Comparison of ENCODE assay signal across 1 cellular context in the genomic region with DNA sequence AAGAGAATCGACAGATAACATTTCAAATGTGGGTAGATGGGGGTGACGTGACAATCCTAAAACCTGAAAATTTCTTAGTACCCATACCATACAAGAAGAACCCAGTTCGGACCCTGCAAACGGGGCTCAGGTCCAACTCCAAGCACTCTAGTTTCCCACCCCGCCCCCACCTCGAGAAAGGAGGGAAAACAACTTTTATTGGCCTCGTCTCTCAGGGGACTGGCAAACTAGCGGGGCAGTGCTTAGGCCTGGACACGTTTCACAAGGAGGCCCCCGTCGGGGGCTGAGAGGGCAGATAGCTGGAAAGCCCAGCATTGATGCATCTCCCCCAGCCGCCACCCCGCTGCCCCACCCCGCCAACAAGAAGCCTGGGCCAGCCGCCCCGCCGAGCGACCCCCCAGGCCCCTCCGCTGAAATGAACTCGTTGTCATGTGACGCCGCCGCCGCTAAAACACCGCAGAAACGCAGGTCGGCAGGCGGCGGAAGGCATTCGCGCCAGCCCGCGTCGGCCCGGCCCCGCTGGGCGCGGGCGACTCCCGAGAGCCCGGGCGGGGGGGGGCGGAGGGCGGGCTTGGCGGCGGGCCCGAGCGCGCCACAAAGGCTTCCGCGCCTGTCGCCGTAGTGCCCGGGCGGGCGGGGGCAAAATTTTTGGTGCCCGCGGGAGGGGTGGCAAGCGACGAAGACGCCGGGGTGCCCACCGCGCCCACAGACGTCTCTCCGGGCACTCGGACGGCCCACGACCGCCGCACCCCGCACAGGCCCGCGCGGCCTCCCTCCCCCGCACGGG.
A peak's percentile ranks its signal among the peaks of the same experiment; 100 is the strongest.
TF ChIP-seq lines count a peak whose summit lies in the region.

No MANE protein-coding gene starts in this region.

TF ChIP-seq in H1, 55 proteins besides CTCF, POLR2A, EP300 and RAD21 (continued from another document):
- TF ChIP-seq SIX5 (IDR thresholded peaks at IDR 0.05; ENCODE audit: low read depth, low read length) = no peak
- TF ChIP-seq, protein P1, sequence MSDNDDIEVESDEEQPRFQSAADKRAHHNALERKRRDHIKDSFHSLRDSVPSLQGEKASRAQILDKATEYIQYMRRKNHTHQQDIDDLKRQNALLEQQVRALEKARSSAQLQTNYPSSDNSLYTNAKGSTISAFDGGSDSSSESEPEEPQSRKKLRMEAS (IDR thresholded peaks at IDR 0.05) = peak; percentile 63; the same call in 1 of the 2 replicates
- TF ChIP-seq TAF7 (optimal IDR thresholded peaks at IDR 0.05; ENCODE audit: borderline replicate concordance, low read depth, low read length) = peak; percentile 42
- TF ChIP-seq JUND (IDR thresholded peaks at IDR 0.05; ENCODE audit: low read length) = no peak
- TF ChIP-seq EZH2 (IDR thresholded peaks at IDR 0.05; ENCODE audit: low read depth, low read length, severe bottlenecking) = no peak
- TF ChIP-seq POU5F1 (IDR thresholded peaks at IDR 0.05; ENCODE audit: low read depth, low read length) = no peak
- TF ChIP-seq CTBP2 (IDR thresholded peaks at IDR 0.05; ENCODE audit: borderline replicate concordance, insufficient read depth, insufficient read length, low read length) = no peak
- TF ChIP-seq CBX5 (IDR thresholded peaks at IDR 0.05; ENCODE audit: low read depth, low read length) = no peak
- no peak for TF ChIP-seq RNF2 (IDR thresholded peaks at IDR 0.05; ENCODE audit: borderline replicate concordance, low read depth, low read length, missing control alignments, poor library complexity, severe bottlenecking)
- no peak for TF ChIP-seq NANOG (IDR thresholded peaks at IDR 0.05; ENCODE audit: insufficient read depth, low read depth, low read length, poor library complexity, severe bottlenecking)
- TF ChIP-seq GTF2F1 (IDR thresholded peaks at IDR 0.05; ENCODE audit: borderline replicate concordance, low read depth, low read length) = no peak
- no peak for TF ChIP-seq SIN3A (conservative IDR thresholded peaks at IDR 0.05 in 1 of 2, IDR thresholded peaks at IDR 0.05 in 1 of 2; ENCODE audit: low read depth in 1 of 2, low read length in 2 of 2)
- TF ChIP-seq, protein P2, sequence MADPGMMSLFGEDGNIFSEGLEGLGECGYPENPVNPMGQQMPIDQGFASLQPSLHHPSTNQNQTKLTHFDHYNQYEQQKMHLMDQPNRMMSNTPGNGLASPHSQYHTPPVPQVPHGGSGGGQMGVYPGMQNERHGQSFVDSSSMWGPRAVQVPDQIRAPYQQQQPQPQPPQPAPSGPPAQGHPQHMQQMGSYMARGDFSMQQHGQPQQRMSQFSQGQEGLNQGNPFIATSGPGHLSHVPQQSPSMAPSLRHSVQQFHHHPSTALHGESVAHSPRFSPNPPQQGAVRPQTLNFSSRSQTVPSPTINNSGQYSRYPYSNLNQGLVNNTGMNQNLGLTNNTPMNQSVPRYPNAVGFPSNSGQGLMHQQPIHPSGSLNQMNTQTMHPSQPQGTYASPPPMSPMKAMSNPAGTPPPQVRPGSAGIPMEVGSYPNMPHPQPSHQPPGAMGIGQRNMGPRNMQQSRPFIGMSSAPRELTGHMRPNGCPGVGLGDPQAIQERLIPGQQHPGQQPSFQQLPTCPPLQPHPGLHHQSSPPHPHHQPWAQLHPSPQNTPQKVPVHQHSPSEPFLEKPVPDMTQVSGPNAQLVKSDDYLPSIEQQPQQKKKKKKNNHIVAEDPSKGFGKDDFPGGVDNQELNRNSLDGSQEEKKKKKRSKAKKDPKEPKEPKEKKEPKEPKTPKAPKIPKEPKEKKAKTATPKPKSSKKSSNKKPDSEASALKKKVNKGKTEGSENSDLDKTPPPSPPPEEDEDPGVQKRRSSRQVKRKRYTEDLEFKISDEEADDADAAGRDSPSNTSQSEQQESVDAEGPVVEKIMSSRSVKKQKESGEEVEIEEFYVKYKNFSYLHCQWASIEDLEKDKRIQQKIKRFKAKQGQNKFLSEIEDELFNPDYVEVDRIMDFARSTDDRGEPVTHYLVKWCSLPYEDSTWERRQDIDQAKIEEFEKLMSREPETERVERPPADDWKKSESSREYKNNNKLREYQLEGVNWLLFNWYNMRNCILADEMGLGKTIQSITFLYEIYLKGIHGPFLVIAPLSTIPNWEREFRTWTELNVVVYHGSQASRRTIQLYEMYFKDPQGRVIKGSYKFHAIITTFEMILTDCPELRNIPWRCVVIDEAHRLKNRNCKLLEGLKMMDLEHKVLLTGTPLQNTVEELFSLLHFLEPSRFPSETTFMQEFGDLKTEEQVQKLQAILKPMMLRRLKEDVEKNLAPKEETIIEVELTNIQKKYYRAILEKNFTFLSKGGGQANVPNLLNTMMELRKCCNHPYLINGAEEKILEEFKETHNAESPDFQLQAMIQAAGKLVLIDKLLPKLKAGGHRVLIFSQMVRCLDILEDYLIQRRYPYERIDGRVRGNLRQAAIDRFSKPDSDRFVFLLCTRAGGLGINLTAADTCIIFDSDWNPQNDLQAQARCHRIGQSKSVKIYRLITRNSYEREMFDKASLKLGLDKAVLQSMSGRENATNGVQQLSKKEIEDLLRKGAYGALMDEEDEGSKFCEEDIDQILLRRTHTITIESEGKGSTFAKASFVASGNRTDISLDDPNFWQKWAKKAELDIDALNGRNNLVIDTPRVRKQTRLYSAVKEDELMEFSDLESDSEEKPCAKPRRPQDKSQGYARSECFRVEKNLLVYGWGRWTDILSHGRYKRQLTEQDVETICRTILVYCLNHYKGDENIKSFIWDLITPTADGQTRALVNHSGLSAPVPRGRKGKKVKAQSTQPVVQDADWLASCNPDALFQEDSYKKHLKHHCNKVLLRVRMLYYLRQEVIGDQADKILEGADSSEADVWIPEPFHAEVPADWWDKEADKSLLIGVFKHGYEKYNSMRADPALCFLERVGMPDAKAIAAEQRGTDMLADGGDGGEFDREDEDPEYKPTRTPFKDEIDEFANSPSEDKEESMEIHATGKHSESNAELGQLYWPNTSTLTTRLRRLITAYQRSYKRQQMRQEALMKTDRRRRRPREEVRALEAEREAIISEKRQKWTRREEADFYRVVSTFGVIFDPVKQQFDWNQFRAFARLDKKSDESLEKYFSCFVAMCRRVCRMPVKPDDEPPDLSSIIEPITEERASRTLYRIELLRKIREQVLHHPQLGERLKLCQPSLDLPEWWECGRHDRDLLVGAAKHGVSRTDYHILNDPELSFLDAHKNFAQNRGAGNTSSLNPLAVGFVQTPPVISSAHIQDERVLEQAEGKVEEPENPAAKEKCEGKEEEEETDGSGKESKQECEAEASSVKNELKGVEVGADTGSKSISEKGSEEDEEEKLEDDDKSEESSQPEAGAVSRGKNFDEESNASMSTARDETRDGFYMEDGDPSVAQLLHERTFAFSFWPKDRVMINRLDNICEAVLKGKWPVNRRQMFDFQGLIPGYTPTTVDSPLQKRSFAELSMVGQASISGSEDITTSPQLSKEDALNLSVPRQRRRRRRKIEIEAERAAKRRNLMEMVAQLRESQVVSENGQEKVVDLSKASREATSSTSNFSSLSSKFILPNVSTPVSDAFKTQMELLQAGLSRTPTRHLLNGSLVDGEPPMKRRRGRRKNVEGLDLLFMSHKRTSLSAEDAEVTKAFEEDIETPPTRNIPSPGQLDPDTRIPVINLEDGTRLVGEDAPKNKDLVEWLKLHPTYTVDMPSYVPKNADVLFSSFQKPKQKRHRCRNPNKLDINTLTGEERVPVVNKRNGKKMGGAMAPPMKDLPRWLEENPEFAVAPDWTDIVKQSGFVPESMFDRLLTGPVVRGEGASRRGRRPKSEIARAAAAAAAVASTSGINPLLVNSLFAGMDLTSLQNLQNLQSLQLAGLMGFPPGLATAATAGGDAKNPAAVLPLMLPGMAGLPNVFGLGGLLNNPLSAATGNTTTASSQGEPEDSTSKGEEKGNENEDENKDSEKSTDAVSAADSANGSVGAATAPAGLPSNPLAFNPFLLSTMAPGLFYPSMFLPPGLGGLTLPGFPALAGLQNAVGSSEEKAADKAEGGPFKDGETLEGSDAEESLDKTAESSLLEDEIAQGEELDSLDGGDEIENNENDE (IDR thresholded peaks at IDR 0.05; ENCODE audit: insufficient replicate concordance, low read length) = no peak
- no peak for TF ChIP-seq TCF12 (IDR thresholded peaks at IDR 0.05; ENCODE audit: low read depth, low read length)
- TF ChIP-seq CBX8 (IDR thresholded peaks at IDR 0.05; ENCODE audit: borderline replicate concordance, low read depth, low read length) = no peak
- TF ChIP-seq BCL11A (IDR thresholded peaks at IDR 0.05; ENCODE audit: low read depth in 2 of 2, low read length in 2 of 2) = no peak
- peak; percentile 19; the same call in 1 of the 2 replicates for TF ChIP-seq CREB1 (IDR thresholded peaks at IDR 0.05)
- no peak for TF ChIP-seq YY1 (IDR thresholded peaks at IDR 0.05; ENCODE audit: low read depth, low read length)
- no peak for TF ChIP-seq SP4 (IDR thresholded peaks at IDR 0.05; ENCODE audit: low read length)
- no peak for TF ChIP-seq SUZ12 (IDR thresholded peaks at IDR 0.05; ENCODE audit: low read length)
- no peak for TF ChIP-seq FOSL1 (IDR thresholded peaks at IDR 0.05; ENCODE audit: insufficient read depth, low read depth, low read length)
- TF ChIP-seq CHD1 (IDR thresholded peaks at IDR 0.05; ENCODE audit: low read depth, low read length) = no peak
- TF ChIP-seq MAFK (IDR thresholded peaks at IDR 0.05; ENCODE audit: low read depth, low read length) = no peak
- TF ChIP-seq JUN (IDR thresholded peaks at IDR 0.05; ENCODE audit: low read depth, low read length) = no peak
- TF ChIP-seq GABPA (IDR thresholded peaks at IDR 0.05; ENCODE audit: borderline replicate concordance, insufficient read depth, low read length) = no peak
- TF ChIP-seq TBP (IDR thresholded peaks at IDR 0.05; ENCODE audit: low read depth, low read length) = peak; percentile 54; the same call in 1 of the 2 replicates
- TF ChIP-seq SRF (IDR thresholded peaks at IDR 0.05; ENCODE audit: low read depth, low read length) = no peak
- no peak for TF ChIP-seq BACH1 (IDR thresholded peaks at IDR 0.05; ENCODE audit: low read length)
- TF ChIP-seq HDAC6 (IDR thresholded peaks at IDR 0.05; ENCODE audit: low read depth, low read length) = no peak
- TF ChIP-seq RBBP5 (IDR thresholded peaks at IDR 0.05; ENCODE audit: borderline replicate concordance, low read depth, low read length) = no peak
- TF ChIP-seq, protein P3, sequence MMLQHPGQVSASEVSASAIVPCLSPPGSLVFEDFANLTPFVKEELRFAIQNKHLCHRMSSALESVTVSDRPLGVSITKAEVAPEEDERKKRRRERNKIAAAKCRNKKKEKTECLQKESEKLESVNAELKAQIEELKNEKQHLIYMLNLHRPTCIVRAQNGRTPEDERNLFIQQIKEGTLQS (IDR thresholded peaks at IDR 0.05; ENCODE audit: insufficient read depth, low read depth, low read length) = no peak
- no peak for TF ChIP-seq ZNF274 (IDR thresholded peaks at IDR 0.05; ENCODE audit: borderline replicate concordance, extremely low read depth, low read length)
- no peak for TF ChIP-seq EGR1 (IDR thresholded peaks at IDR 0.05; ENCODE audit: borderline replicate concordance, low read depth, low read length)
- TF ChIP-seq BRCA1 (IDR thresholded peaks at IDR 0.05; ENCODE audit: low read depth, low read length) = no peak
- peak; percentile 47 for TF ChIP-seq ASH2L (IDR thresholded peaks at IDR 0.05; ENCODE audit: low read length)
- TF ChIP-seq POLR2AphosphoS5 (IDR thresholded peaks at IDR 0.05; ENCODE audit: low read depth, low read length) = peak; percentile 80
- no peak for TF ChIP-seq NRF1 (IDR thresholded peaks at IDR 0.05; ENCODE audit: low read depth, low read length)
- TF ChIP-seq KDM5A (IDR thresholded peaks at IDR 0.05; ENCODE audit: low read length) = no peak
- TF ChIP-seq CEBPB (IDR thresholded peaks at IDR 0.05; ENCODE audit: low read depth, low read length) = no peak
- TF ChIP-seq TEAD4 (IDR thresholded peaks at IDR 0.05; ENCODE audit: low read depth, low read length) = no peak
- TF ChIP-seq RFX5 (IDR thresholded peaks at IDR 0.05; ENCODE audit: borderline replicate concordance, low read depth, low read length) = no peak
- TF ChIP-seq RXRA (IDR thresholded peaks at IDR 0.05; ENCODE audit: insufficient read depth, low read depth, low read length) = no peak
- TF ChIP-seq CHD2 (IDR thresholded peaks at IDR 0.05; ENCODE audit: low read length) = no peak
- TF ChIP-seq SP1 (IDR thresholded peaks at IDR 0.05; ENCODE audit: low read depth, low read length) = no peak
- TF ChIP-seq, protein P4, sequence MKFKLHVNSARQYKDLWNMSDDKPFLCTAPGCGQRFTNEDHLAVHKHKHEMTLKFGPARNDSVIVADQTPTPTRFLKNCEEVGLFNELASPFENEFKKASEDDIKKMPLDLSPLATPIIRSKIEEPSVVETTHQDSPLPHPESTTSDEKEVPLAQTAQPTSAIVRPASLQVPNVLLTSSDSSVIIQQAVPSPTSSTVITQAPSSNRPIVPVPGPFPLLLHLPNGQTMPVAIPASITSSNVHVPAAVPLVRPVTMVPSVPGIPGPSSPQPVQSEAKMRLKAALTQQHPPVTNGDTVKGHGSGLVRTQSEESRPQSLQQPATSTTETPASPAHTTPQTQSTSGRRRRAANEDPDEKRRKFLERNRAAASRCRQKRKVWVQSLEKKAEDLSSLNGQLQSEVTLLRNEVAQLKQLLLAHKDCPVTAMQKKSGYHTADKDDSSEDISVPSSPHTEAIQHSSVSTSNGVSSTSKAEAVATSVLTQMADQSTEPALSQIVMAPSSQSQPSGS (IDR thresholded peaks at IDR 0.05; ENCODE audit: low read length) = no peak
- no peak for TF ChIP-seq SAP30 (IDR thresholded peaks at IDR 0.05; ENCODE audit: insufficient read depth, insufficient replicate concordance, low read length)
- no peak for TF ChIP-seq SIRT6 (IDR thresholded peaks at IDR 0.05; ENCODE audit: low read length)
- TF ChIP-seq KDM1A (IDR thresholded peaks at IDR 0.05; ENCODE audit: borderline replicate concordance, low read length) = no peak
